In genomic region chr7:102479982-102480637, GRCh38 we compare ENCODE assay signal across 9 cellular contexts. TPM values are rescaled to one million over a fixed set of nuclear protein-coding genes. Genes with fewer than 3 reads are reported as not detected.
A peak's percentile ranks its signal among the peaks of the same experiment; 100 is the strongest.
DNase-seq lines count a peak whose midpoint lies in the region; ATAC-seq and TF ChIP-seq lines count a peak whose summit lies in the region.
"Not testable (repeated sequence)": the region's sequence is repeated elsewhere in the genome, so short reads cannot be mapped to it uniquely, and the experiment has no call there.
"Had no signal": no experiment of that assay in that cellular context is flagged by ENCODE, and none has a peak within 500 bp of the region (broad histone marks: within the 10 kb centered on the region; RNA-seq: fewer than 3 reads in every experiment).

No MANE protein-coding gene starts in this region.

- CTCF ChIA-PET in BJ (lab: Yijun Ruan, JAX); activated CD4-positive, alpha-beta T cell treated with anti-CD3 and anti-CD28 coated beads for 36 hours (lab: Charles Lee): not testable (repeated sequence)

- H3K27ac ChIP-seq in ascending aorta, esophagus squamous epithelium, parathyroid adenoma, thyroid gland: not testable (repeated sequence)

- H3K4me2 ChIP-seq in parathyroid adenoma (ENCODE audit: low read length), result not testable (repeated sequence)

- ATAC-seq in activated CD4-positive, alpha-beta T cell treated with anti-CD3 and anti-CD28 coated beads for 36 hours, result not testable (repeated sequence)
- ATAC-seq in left colon, result peak; percentile 31

- not testable (repeated sequence) for H3K27ac Mint-ChIP-seq in activated CD4-positive, alpha-beta T cell treated with anti-CD3 and anti-CD28 coated beads for 36 hours

- not testable (repeated sequence) for H3K4me1 ChIP-seq in ascending aorta, esophagus squamous epithelium, parathyroid adenoma, thyroid gland

- intact Hi-C loops in activated CD4-positive, alpha-beta T cell treated with anti-CD3 and anti-CD28 coated beads for 36 hours (cut with DNase I, micrococcal nuclease); ascending aorta (cut with DNase I); esophagus squamous epithelium (cut with DNase I); left colon (cut with DNase I, micrococcal nuclease); thyroid gland (cut with DNase I): not testable (repeated sequence)

- 3 to 8% methylated on average over 6 to 8 of the region's 11 CpGs for WGBS in esophagus squamous epithelium, 2 donors
- 5 to 7% methylated on average over 8 of the region's 11 CpGs for WGBS in thyroid gland, 2 donors

- TF ChIP-seq POLR2A in esophagus squamous epithelium (IDR thresholded peaks at IDR 0.05); thyroid gland (IDR thresholded peaks at IDR 0.05): not testable (repeated sequence)

- TF ChIP-seq CTCF in BJ (IDR thresholded peaks at IDR 0.05; ENCODE audit: insufficient read depth, low read depth, low read length) (peak; percentile 39; the same call in 1 of the 2 replicates), LNCAP (IDR thresholded peaks at IDR 0.05) (peak; percentile 64), ascending aorta (IDR thresholded peaks at IDR 0.05) (peak; percentile 24 to 52 (median 35)), esophagus squamous epithelium (IDR thresholded peaks at IDR 0.05) (peak; percentile 13 to 51 (median 35)), parathyroid adenoma (IDR thresholded peaks at IDR 0.05) (peak; percentile 56), thyroid gland (IDR thresholded peaks at IDR 0.05) (peak in 5 of 6 experiments; percentile 11 to 49 (median 40))

- not testable (repeated sequence) for H3K36me3 ChIP-seq in BJ (ENCODE audit: control insufficient read depth, insufficient read depth, low read length); ascending aorta; esophagus squamous epithelium; parathyroid adenoma (ENCODE audit: control insufficient read depth, insufficient read depth, low read length); thyroid gland

- not testable (repeated sequence) for H3K27me3 ChIP-seq in BJ (ENCODE audit: control insufficient read depth, insufficient read depth, low read length); ascending aorta; esophagus squamous epithelium; parathyroid adenoma (ENCODE audit: control insufficient read depth, insufficient read depth, low read length); thyroid gland

- not testable (repeated sequence) for DNase-seq in BJ (ENCODE audit: low read depth); esophagus squamous epithelium (lab: John Stamatoyannopoulos, UW)
- DNase-seq in activated CD4-positive, alpha-beta T cell treated with anti-CD3 and anti-CD28 coated beads for 36 hours, result peak; percentile 62
- peak in 1 of 2 donors; percentile 68 for DNase-seq in ascending aorta (ENCODE audit: low spot score in 2 of 2)
- DNase-seq in left colon, result peak; percentile 36 to 67
- peak; percentile 26 to 68 for DNase-seq in thyroid gland

- H3K9me3 Mint-ChIP-seq in activated CD4-positive, alpha-beta T cell treated with anti-CD3 and anti-CD28 coated beads for 36 hours (ENCODE audit: low read depth), result not testable (repeated sequence)

- H3K4me3 ChIP-seq in BJ (ENCODE audit: low read depth, low read length); ascending aorta; esophagus squamous epithelium; parathyroid adenoma (ENCODE audit: low read depth, low read length); thyroid gland (replicated peaks in 1 of 3): not testable (repeated sequence)

- not testable (repeated sequence) for H3K4me3 Mint-ChIP-seq in activated CD4-positive, alpha-beta T cell treated with anti-CD3 and anti-CD28 coated beads for 36 hours

- H3K9ac ChIP-seq in parathyroid adenoma, result not testable (repeated sequence)

- not testable (repeated sequence) for H2AFZ ChIP-seq in parathyroid adenoma

- H3K9me3 ChIP-seq in ascending aorta; esophagus squamous epithelium; parathyroid adenoma (ENCODE audit: control insufficient read depth, low read length); thyroid gland: not testable (repeated sequence)

- not testable (repeated sequence) for H3K79me2 ChIP-seq in parathyroid adenoma

- POLR2A ChIA-PET in BJ (lab: Charles Lee); activated CD4-positive, alpha-beta T cell treated with anti-CD3 and anti-CD28 coated beads for 36 hours (lab: Charles Lee): not testable (repeated sequence)

- not testable (repeated sequence) for H3K4me1 Mint-ChIP-seq in activated CD4-positive, alpha-beta T cell treated with anti-CD3 and anti-CD28 coated beads for 36 hours

- H3K36me3 Mint-ChIP-seq in activated CD4-positive, alpha-beta T cell treated with anti-CD3 and anti-CD28 coated beads for 36 hours (ENCODE audit: low read depth), result not testable (repeated sequence)

- not testable (repeated sequence) for H3K27me3 Mint-ChIP-seq in activated CD4-positive, alpha-beta T cell treated with anti-CD3 and anti-CD28 coated beads for 36 hours

RNA-seq across cellular contexts. Expression of gene POLR2J, which starts 1.4 kb away (rescaled TPM):
- 46.9 and 68.0 TPM in 2 replicates for polyA plus RNA-seq in BJ (2011; rRNA removed)
- polyA minus RNA-seq in BJ (2011; rRNA and poly(A)+ RNA removed), result 14.3 and 20.4 TPM in 2 replicates
- total RNA-seq in activated CD4-positive, alpha-beta T cell treated with anti-CD3 and anti-CD28 coated beads for 36 hours, result 10 to 100 TPM; 32.6 to 46.1 TPM
- total RNA-seq in ascending aorta (40.8 TPM), esophagus squamous epithelium (10 to 100 TPM; 16.8 to 36.0 (median 22.5) TPM), left colon (10 to 100 TPM; 49.4 to 50.9 TPM), thyroid gland (10 to 100 TPM in 3 of 4 donors, 1 to 10 TPM in 1; 6.9 to 31.5 (median 20.8) TPM)

RNA-seq across cellular contexts. Expression of gene LRWD1, which starts 15.3 kb away (rescaled TPM):
- 8.2 and 15.1 TPM in 2 replicates for polyA plus RNA-seq in BJ (2011; rRNA removed)
- polyA minus RNA-seq in BJ (2011; rRNA and poly(A)+ RNA removed), result 9.8 and 10.7 TPM in 2 replicates
- total RNA-seq in activated CD4-positive, alpha-beta T cell treated with anti-CD3 and anti-CD28 coated beads for 36 hours, result 10 to 100 TPM; 13.6 to 14.4 TPM
- total RNA-seq in ascending aorta (24.4 TPM), esophagus squamous epithelium (10 to 100 TPM in 2 of 4 donors, 1 to 10 TPM in 2; 5.8 to 16.9 (median 11.2) TPM), left colon (10 to 100 TPM; 12.6 to 15.2 TPM), thyroid gland (10 to 100 TPM; 11.4 to 23.5 (median 16.4) TPM)

RNA-seq across cellular contexts. Expression of gene ALKBH4, which starts 15.4 kb away (rescaled TPM):
- 4.5 and 5.9 TPM in 2 replicates for polyA plus RNA-seq in BJ (2011; rRNA removed)
- 1.2 and 1.5 TPM in 2 replicates for polyA minus RNA-seq in BJ (2011; rRNA and poly(A)+ RNA removed)
- total RNA-seq in activated CD4-positive, alpha-beta T cell treated with anti-CD3 and anti-CD28 coated beads for 36 hours, result 1 to 10 TPM; 6.1 to 9.1 TPM
- total RNA-seq in ascending aorta, result 26.4 TPM
- 10 to 100 TPM in 3 of 4 donors, 1 to 10 TPM in 1; 7.3 to 31.7 (median 13.3) TPM for total RNA-seq in esophagus squamous epithelium
- total RNA-seq in left colon, result 1 to 10 TPM; 9.5 to 9.9 TPM
- total RNA-seq in thyroid gland, result 10 to 100 TPM; 16.9 to 42.2 (median 28.6) TPM

RNA-seq across cellular contexts. Expression of gene RASA4B, which starts 37.5 kb away (rescaled TPM):
- polyA plus RNA-seq in BJ (2011; rRNA removed), result 9.5 and 15.0 TPM in 2 replicates
- polyA minus RNA-seq in BJ (2011; rRNA and poly(A)+ RNA removed), result 6.4 and 9.4 TPM in 2 replicates
- total RNA-seq in activated CD4-positive, alpha-beta T cell treated with anti-CD3 and anti-CD28 coated beads for 36 hours, result 10 to 100 TPM; 28.6 to 30.1 TPM
- total RNA-seq in ascending aorta (143 TPM), esophagus squamous epithelium (1 to 10 TPM in 3 of 4 donors, under 1 TPM in 1; 0.97 to 4.2 (median 1.9) TPM), left colon (10 to 100 TPM; 13.4 to 22.5 TPM), thyroid gland (10 to 100 TPM in 1 of 4 donors, 1 to 10 TPM in 2, under 1 TPM in 1; 0.98 to 14.6 (median 6.4) TPM)
- total RNA-seq: Daoy had no signal

RNA-seq across cellular contexts. Expression of gene ORAI2, which starts 46.7 kb away (rescaled TPM):
- polyA plus RNA-seq in BJ (2011; rRNA removed), result 27.3 and 41.6 TPM in 2 replicates
- 30.2 and 49.0 TPM in 2 replicates for polyA minus RNA-seq in BJ (2011; rRNA and poly(A)+ RNA removed)
- 10 to 100 TPM; 20.8 to 25.1 TPM for total RNA-seq in activated CD4-positive, alpha-beta T cell treated with anti-CD3 and anti-CD28 coated beads for 36 hours
- 45.1 TPM for total RNA-seq in ascending aorta
- 1 to 10 TPM in 3 of 4 donors, under 1 TPM in 1; 0.30 to 9.1 (median 5.1) TPM for total RNA-seq in esophagus squamous epithelium
- 1 to 10 TPM; 4.2 to 6.8 TPM for total RNA-seq in left colon
- total RNA-seq in thyroid gland, result 100 to 1,000 TPM in 2 of 4 donors, 10 to 100 TPM in 2; 41.8 to 133 (median 81.4) TPM
